In genomic region chr4:176319704-176320339, GRCh38 we compare ENCODE assay signal across 1 cellular context.
A peak's percentile ranks its signal among the peaks of the same experiment; 100 is the strongest.
TF ChIP-seq lines count a peak whose summit lies in the region.

Gene SPCS3, plus strand, starts transcription at chr4:176319966. Its CDS starts 111 bp downstream, at chr4:176320077.

TF ChIP-seq in HepG2, 621 proteins besides CTCF, POLR2A, EP300 and RAD21 (continued from another document and continues in another):
- no peak for TF ChIP-seq GRHL1 (CRISPR knock-in tag; conservative IDR thresholded peaks at IDR 0.05)
- no peak for TF ChIP-seq ZBTB49 (CRISPR knock-in tag; IDR thresholded peaks at IDR 0.05; ENCODE audit: borderline replicate concordance)
- TF ChIP-seq ZZZ3 (CRISPR knock-in tag; IDR thresholded peaks at IDR 0.05; ENCODE audit: borderline replicate concordance): no peak
- TF ChIP-seq HOXA9 (CRISPR knock-in tag; IDR thresholded peaks at IDR 0.05; ENCODE audit: borderline replicate concordance): no peak
- no peak for TF ChIP-seq ZNF891 (CRISPR knock-in tag; IDR thresholded peaks at IDR 0.05)
- TF ChIP-seq NAIF1 (CRISPR knock-in tag; IDR thresholded peaks at IDR 0.05; ENCODE audit: borderline replicate concordance): no peak
- no peak for TF ChIP-seq MED1 (CRISPR knock-in tag; IDR thresholded peaks at IDR 0.05)
- TF ChIP-seq ZXDC (CRISPR knock-in tag; IDR thresholded peaks at IDR 0.05): no peak; the same call in 1 of the 2 replicates
- no peak for TF ChIP-seq ATAD3A (CRISPR knock-in tag; IDR thresholded peaks at IDR 0.05)
- TF ChIP-seq ZNF879 (CRISPR knock-in tag; IDR thresholded peaks at IDR 0.05): no peak
- TF ChIP-seq NFE2L1 (CRISPR knock-in tag; IDR thresholded peaks at IDR 0.05; ENCODE audit: borderline replicate concordance): no peak
- no peak for TF ChIP-seq BCLAF1 (IDR thresholded peaks at IDR 0.05)
- TF ChIP-seq TP53 (CRISPR knock-in tag; conservative IDR thresholded peaks at IDR 0.05): no peak
- TF ChIP-seq IRF9 (CRISPR knock-in tag; IDR thresholded peaks at IDR 0.05; ENCODE audit: borderline replicate concordance): no peak
- TF ChIP-seq ZMAT5 (CRISPR knock-in tag; IDR thresholded peaks at IDR 0.05; ENCODE audit: borderline replicate concordance, low read depth): no peak
- no peak for TF ChIP-seq BCL6 (CRISPR knock-in tag; IDR thresholded peaks at IDR 0.05)
- TF ChIP-seq ELF1 (CRISPR knock-in tag; IDR thresholded peaks at IDR 0.05): no peak; the same call in 1 of the 2 replicates
- TF ChIP-seq ZNF430 (CRISPR knock-in tag; IDR thresholded peaks at IDR 0.05): no peak
- no peak for TF ChIP-seq EED (CRISPR knock-in tag; IDR thresholded peaks at IDR 0.05)
- no peak for TF ChIP-seq NFIC (IDR thresholded peaks at IDR 0.05; ENCODE audit: low read length)
- no peak for TF ChIP-seq TOPORS (CRISPR knock-in tag; IDR thresholded peaks at IDR 0.05)
- no peak for TF ChIP-seq WIZ (CRISPR knock-in tag; IDR thresholded peaks at IDR 0.05)
- no peak for TF ChIP-seq MEIS1 (CRISPR knock-in tag; IDR thresholded peaks at IDR 0.05; ENCODE audit: borderline replicate concordance)
- TF ChIP-seq NFKBIZ (CRISPR knock-in tag; IDR thresholded peaks at IDR 0.05): no peak
- no peak; the same call in 1 of the 2 replicates for TF ChIP-seq ZNF639 (CRISPR knock-in tag; conservative IDR thresholded peaks at IDR 0.05)
- no peak for TF ChIP-seq EEA1 (CRISPR knock-in tag; IDR thresholded peaks at IDR 0.05; ENCODE audit: borderline replicate concordance)
- no peak for TF ChIP-seq RNF219 (CRISPR knock-in tag; IDR thresholded peaks at IDR 0.05)
- no peak for TF ChIP-seq CBX5 (CRISPR knock-in tag; IDR thresholded peaks at IDR 0.05; ENCODE audit: borderline replicate concordance)
- TF ChIP-seq KAT8 (CRISPR knock-in tag; IDR thresholded peaks at IDR 0.05): peak; percentile 43; the same call in 1 of the 2 replicates
- no peak for TF ChIP-seq ATF1 (CRISPR knock-in tag; IDR thresholded peaks at IDR 0.05)
- no peak for TF ChIP-seq HIVEP1 (CRISPR knock-in tag; IDR thresholded peaks at IDR 0.05)
- no peak for TF ChIP-seq ARID2 (CRISPR knock-in tag; IDR thresholded peaks at IDR 0.05; ENCODE audit: borderline replicate concordance)
- no peak for TF ChIP-seq ZNF720 (CRISPR knock-in tag; IDR thresholded peaks at IDR 0.05)
- TF ChIP-seq ESRRA (CRISPR knock-in tag; IDR thresholded peaks at IDR 0.05; ENCODE audit: low read depth): peak; percentile 32; the same call in 1 of the 2 replicates
- peak; percentile 83 for TF ChIP-seq TAF1 (CRISPR knock-in tag; IDR thresholded peaks at IDR 0.05)
- TF ChIP-seq ZNF772 (CRISPR knock-in tag; IDR thresholded peaks at IDR 0.05): no peak
- no peak for TF ChIP-seq ZBTB42 (CRISPR knock-in tag; IDR thresholded peaks at IDR 0.05)
- TF ChIP-seq ZSCAN25 (CRISPR knock-in tag; IDR thresholded peaks at IDR 0.05): no peak
- TF ChIP-seq AHDC1 (CRISPR knock-in tag; IDR thresholded peaks at IDR 0.05; ENCODE audit: borderline replicate concordance): no peak
- no peak for TF ChIP-seq TRIM24 (CRISPR knock-in tag; IDR thresholded peaks at IDR 0.05)
- TF ChIP-seq HES4 (CRISPR knock-in tag; IDR thresholded peaks at IDR 0.05; ENCODE audit: borderline replicate concordance): peak; percentile 84; the same call in 1 of the 2 replicates
- TF ChIP-seq BRCA1 (CRISPR knock-in tag; IDR thresholded peaks at IDR 0.05): no peak
